Comparison of ENCODE assay signal across 2 cellular contexts in genomic region chr15:82127581-82127980, GRCh38.
TF ChIP-seq lines count a peak whose summit lies in the region.

No MANE protein-coding gene starts in this region.

TF ChIP-seq in IMR-90, 13 proteins besides CTCF, POLR2A, EP300 and RAD21 (continued from another document):
- TF ChIP-seq MXI1 (IDR thresholded peaks at IDR 0.05; ENCODE audit: borderline replicate concordance, low read depth, low read length) (no peak), USF2 (IDR thresholded peaks at IDR 0.05; ENCODE audit: low read depth, low read length) (no peak), NFE2L2 (IDR thresholded peaks at IDR 0.05; ENCODE audit: low read depth, low read length) (no peak), MAFK (IDR thresholded peaks at IDR 0.05; ENCODE audit: low read depth, low read length) (no peak), CEBPB (IDR thresholded peaks at IDR 0.05; ENCODE audit: low read depth, low read length) (no peak), ELK1 (IDR thresholded peaks at IDR 0.05; ENCODE audit: borderline replicate concordance, low read depth, low read length) (no peak), MAZ (IDR thresholded peaks at IDR 0.05; ENCODE audit: borderline replicate concordance, low read depth, low read length) (no peak), SMC3 (IDR thresholded peaks at IDR 0.05; ENCODE audit: low read depth, low read length) (no peak), CHD1 (IDR thresholded peaks at IDR 0.05; ENCODE audit: low read depth, low read length) (no peak), BHLHE40 (IDR thresholded peaks at IDR 0.05; ENCODE audit: low read depth, low read length) (no peak), RFX5 (IDR thresholded peaks at IDR 0.05; ENCODE audit: low read depth, low read length) (no peak)

TF ChIP-seq in GM23338, 12 proteins besides CTCF, POLR2A, EP300 and RAD21 (continued from another document):
- TF ChIP-seq STAT1 (IDR thresholded peaks at IDR 0.05; ENCODE audit: unreplicated experiment) (no peak), CREB1 (CRISPR knock-in tag; IDR thresholded peaks at IDR 0.05; ENCODE audit: low read depth) (no peak), EZH2phosphoT487 (IDR thresholded peaks at IDR 0.05; ENCODE audit: unreplicated experiment) (no peak), EZH2 (IDR thresholded peaks at IDR 0.05; ENCODE audit: low read depth, unreplicated experiment) (no peak), ZNF462 (CRISPR knock-in tag; IDR thresholded peaks at IDR 0.05) (no peak), ZNF331 (CRISPR knock-in tag; IDR thresholded peaks at IDR 0.05; ENCODE audit: low read depth) (no peak), ETS1 (IDR thresholded peaks at IDR 0.05) (no peak), NANOG (IDR thresholded peaks at IDR 0.05; ENCODE audit: borderline replicate concordance) (no peak), REST (IDR thresholded peaks at IDR 0.05; ENCODE audit: unreplicated experiment) (no peak)
TF ChIP-seq in GM23338: peak in this region for 0.
